8 cellular contexts compared by ENCODE assay signal in the genomic region with DNA sequence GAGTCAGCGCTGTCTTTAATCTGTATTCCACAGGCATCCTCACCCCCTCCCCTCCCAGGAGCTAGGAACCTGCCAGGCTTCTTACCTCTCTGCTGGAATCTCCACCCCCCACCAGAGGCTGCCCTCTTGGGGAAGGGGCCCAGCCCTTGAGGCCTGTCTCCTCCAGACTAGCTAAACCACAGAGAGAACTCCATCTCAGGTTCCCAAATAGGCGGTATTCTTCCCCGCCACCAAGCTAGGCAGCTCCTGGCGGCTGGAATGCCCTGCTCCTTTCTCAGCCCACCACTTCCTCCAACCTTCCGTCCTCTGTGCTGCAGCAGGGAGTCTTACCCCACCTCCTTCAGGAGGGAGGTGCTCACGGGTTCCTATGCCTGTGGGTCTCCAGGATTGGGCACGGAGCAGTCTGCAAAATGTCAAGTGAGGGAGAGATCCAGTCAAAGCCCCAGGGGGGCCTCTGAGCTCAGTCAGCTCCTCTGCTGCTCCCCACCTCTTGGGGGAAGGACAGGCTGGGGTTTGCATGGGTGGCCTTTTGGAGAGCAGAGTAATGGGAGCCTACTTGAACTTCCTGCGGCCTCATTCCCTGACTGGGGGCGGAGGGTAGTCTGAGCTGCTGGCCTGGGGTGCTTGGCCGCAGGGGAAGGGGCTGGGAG. TPM values are rescaled to one million over a fixed set of nuclear protein-coding genes. Genes with fewer than 3 reads are reported as not detected.
DNase-seq lines count a peak whose midpoint lies in the region; ATAC-seq, FAIRE-seq and TF ChIP-seq lines count a peak whose summit lies in the region.

No MANE protein-coding gene starts in this region.

- no peak for DNase-seq in HepG2 (ENCODE audit: low spot score)
- no peak for DNase-seq in right lobe of liver
- DNase-seq in activated T-helper 1 cell treated with anti-CD3 and anti-CD28 coated beads, Interleukin-12 subunit alpha, Interleukin-12 subunit beta, Interleukin-2, Interleukin-4 antibody, amounts not matched to agents 30 ng/mL and 10 ng/mL and 1 ng/mL, durations not matched to agents 14 hours and 24 hours and 36 hours (ENCODE audit: low spot score) = no peak
- peak; percentile 68 for DNase-seq in iPS-NIHi7 (ENCODE audit: extremely low spot score)
- DNase-seq in testis = peak; percentile 34
- DNase-seq in central memory CD4-positive, alpha-beta T cell = no peak
- DNase-seq in NCI-H1092 (lab: John Stamatoyannopoulos, UW) = no peak

- BruUV-seq in HepG2 (replicated peaks; lab: Mats Ljungman, UMichigan) = no TSS peak

- H3K9me3 ChIP-seq in HepG2 (ENCODE audit: low read length) (no peaks in the 10 kb centered on the region), right lobe of liver (no peaks in the 10 kb centered on the region), testis (no peaks in the 10 kb centered on the region)

- TF ChIP-seq CTCF in HepG2 (CRISPR knock-in tag; IDR thresholded peaks at IDR 0.05) (no peak), right lobe of liver (IDR thresholded peaks at IDR 0.05) (no peak), testis (IDR thresholded peaks at IDR 0.05) (no peak)

- H3K27ac Mint-ChIP-seq in activated T-helper 1 cell treated with anti-CD3 and anti-CD28 coated beads, Interleukin-12 subunit alpha, Interleukin-12 subunit beta, Interleukin-2, Interleukin-4 antibody, amounts not matched to agents 30 ng/mL and 10 ng/mL and 1 ng/mL, durations not matched to agents 14 hours and 24 hours and 36 hours = no peak overlapping the region

- H3K4me3 Mint-ChIP-seq in activated T-helper 1 cell treated with anti-CD3 and anti-CD28 coated beads, Interleukin-12 subunit alpha, Interleukin-12 subunit beta, Interleukin-2, Interleukin-4 antibody, amounts not matched to agents 30 ng/mL and 10 ng/mL and 1 ng/mL, durations not matched to agents 14 hours and 24 hours and 36 hours = peak overlapping the region; percentile 48

- ATAC-seq in HepG2 (peak; percentile 1; the same call in 1 of the 3 replicates), right lobe of liver (no peak), GM18520 (IDR thresholded peaks at IDR 0.05; ENCODE audit: unreplicated experiment) (no peak)

- POLR2A ChIA-PET in HepG2 (lab: Yijun Ruan, JAX) = no interaction called here

- no peaks in the 10 kb centered on the region for H3K36me3 Mint-ChIP-seq in activated T-helper 1 cell treated with anti-CD3 and anti-CD28 coated beads, Interleukin-12 subunit alpha, Interleukin-12 subunit beta, Interleukin-2, Interleukin-4 antibody, amounts not matched to agents 30 ng/mL and 10 ng/mL and 1 ng/mL, durations not matched to agents 14 hours and 24 hours and 36 hours (ENCODE audit: low read depth)

- H3K36me3 ChIP-seq in HepG2 (replicated peaks in 1 of 2; ENCODE audit: control insufficient read depth in 1 of 2, insufficient read depth in 2 of 2, low read length in 2 of 2) (no peaks in the 10 kb centered on the region), right lobe of liver (no peaks in the 10 kb centered on the region), testis (ENCODE audit: low read depth, missing control alignments) (no peaks in the 10 kb centered on the region)

- peak overlapping the region; percentile 79 for H3K4me2 ChIP-seq in HepG2 (ENCODE audit: low read depth, low read length)

- H3K9me3 Mint-ChIP-seq in activated T-helper 1 cell treated with anti-CD3 and anti-CD28 coated beads, Interleukin-12 subunit alpha, Interleukin-12 subunit beta, Interleukin-2, Interleukin-4 antibody, amounts not matched to agents 30 ng/mL and 10 ng/mL and 1 ng/mL, durations not matched to agents 14 hours and 24 hours and 36 hours = no peaks in the 10 kb centered on the region

- no peak for TF ChIP-seq RAD21 in HepG2 (CRISPR knock-in tag; IDR thresholded peaks at IDR 0.05)

- intact Hi-C loops in HepG2 (cut with micrococcal nuclease; ENCODE audit: unreplicated experiment) (no loop called here), right lobe of liver (cut with DNase I) (no loop called here), testis (cut with DNase I; ENCODE audit: low total_unique reads) (no loop called here)
- intact Hi-C loops in activated T-helper 1 cell treated with anti-CD3 and anti-CD28 coated beads, Interleukin-12 subunit alpha, Interleukin-12 subunit beta, Interleukin-2, Interleukin-4 antibody, amounts not matched to agents 30 ng/mL and 10 ng/mL and 1 ng/mL, durations not matched to agents 14 hours and 24 hours and 36 hours (cut with micrococcal nuclease) = loop anchor here (5.0 kb wide), 1 partner anchor 41 kb away; no protein-coding TSS in a partner anchor

- H3K27me3 ChIP-seq in HepG2 (ENCODE audit: control insufficient read depth in 1 of 2, insufficient read depth in 2 of 2, low read length in 2 of 2) (no peaks in the 10 kb centered on the region), right lobe of liver (no peaks in the 10 kb centered on the region), testis (no peaks in the 10 kb centered on the region)

- no peak overlapping the region for H3K9ac ChIP-seq in HepG2 (ENCODE audit: insufficient read depth, low read depth, low read length)

- H3K27ac ChIP-seq in HepG2 (ENCODE audit: extremely low read length, insufficient read depth, low read length) (no peak overlapping the region), right lobe of liver (no peak overlapping the region), testis (peak overlapping the region; percentile 78 to 87)

- no peak for TF ChIP-seq POLR2A in HepG2 (IDR thresholded peaks at IDR 0.05; ENCODE audit: insufficient read depth in 1 of 2, low read depth in 2 of 2, low read length in 2 of 2)
- TF ChIP-seq POLR2A in right lobe of liver (IDR thresholded peaks at IDR 0.05) = no peak
- TF ChIP-seq POLR2A in testis (IDR thresholded peaks at IDR 0.05) = no peak

- no peak overlapping the region for H2AFZ ChIP-seq in HepG2 (ENCODE audit: low read length)

- peaks cover 11% of the 10 kb centered on the region for H3K27me3 Mint-ChIP-seq in activated T-helper 1 cell treated with anti-CD3 and anti-CD28 coated beads, Interleukin-12 subunit alpha, Interleukin-12 subunit beta, Interleukin-2, Interleukin-4 antibody, amounts not matched to agents 30 ng/mL and 10 ng/mL and 1 ng/mL, durations not matched to agents 14 hours and 24 hours and 36 hours (ENCODE audit: insufficient read depth)

- H3K4me1 ChIP-seq in HepG2 (ENCODE audit: insufficient read depth, low read length) = peaks cover 70% of the 10 kb centered on the region
- peaks cover 0 to 42% (median 16%) of the 10 kb centered on the region in 4 donors for H3K4me1 ChIP-seq in right lobe of liver
- H3K4me1 ChIP-seq in testis = peaks cover 67% of the 10 kb centered on the region

- CTCF ChIA-PET in HepG2 (lab: Yijun Ruan, JAX; ENCODE audit: low intra/inter-chr PET ratio, low total read pairs) = no interaction called here

- peaks cover 41% of the 10 kb centered on the region for H4K20me1 ChIP-seq in HepG2 (ENCODE audit: insufficient read depth, low read length)

- WGBS in HepG2 (ENCODE audit: low lambda C conversion rate) = 82% methylated on average over 6 of the region's 10 CpGs
- WGBS in right lobe of liver (ENCODE audit: insufficient coverage, low coverage, low lambda C conversion rate, missing lambda C conversion rate) = 43% methylated on average over 4 of the region's 10 CpGs
- WGBS in testis, 2 donors = 12 to 19% methylated on average over 10 of the region's 10 CpGs

- FAIRE-seq in HepG2 (lab: Jason Lieb, UNC) = no peak

- peaks cover 3% of the 10 kb centered on the region for H3K79me2 ChIP-seq in HepG2 (ENCODE audit: insufficient read depth, low read length)

- TF ChIP-seq EP300 in HepG2 (IDR thresholded peaks at IDR 0.05; ENCODE audit: low read depth in 2 of 2, low read length in 2 of 2) (no peak), HepG2 (CRISPR knock-in tag; IDR thresholded peaks at IDR 0.05; ENCODE audit: borderline replicate concordance) (no peak)

- H3K4me1 Mint-ChIP-seq in activated T-helper 1 cell treated with anti-CD3 and anti-CD28 coated beads, Interleukin-12 subunit alpha, Interleukin-12 subunit beta, Interleukin-2, Interleukin-4 antibody, amounts not matched to agents 30 ng/mL and 10 ng/mL and 1 ng/mL, durations not matched to agents 14 hours and 24 hours and 36 hours (ENCODE audit: low read depth) = no peaks in the 10 kb centered on the region

- peak overlapping the region; percentile 60 to 74 (median 64); a peak in 3 of 6 replicates for H3K4me3 ChIP-seq in HepG2 (replicated peaks in 1 of 3; ENCODE audit: insufficient read depth in 1 of 3, low read depth in 2 of 3, low read length in 3 of 3)
- no peak overlapping the region for H3K4me3 ChIP-seq in right lobe of liver
- peak overlapping the region in 1 of 2 donors; percentile 57 for H3K4me3 ChIP-seq in testis

- in situ Hi-C loops in HepG2 (cut with HindIII; ENCODE audit: extremely low pct_ligation_motif_present, low pct_unique_long_range_greater_than_20kb) = no loop called here

RNA-seq across cellular contexts. Expression of a gene that starts 55.7 kb away (rescaled TPM):
- total RNA-seq in HepG2 (2016; rRNA removed; fragmentation: Illumina TruSeq; extraction: Trizol) (12.6 and 34.3 TPM in 2 replicates), right lobe of liver (100 to 1,000 TPM in 4 of 6 experiments, 10 to 100 TPM in 2; 63.8 to 246 (median 173) TPM), testis (100 to 1,000 TPM; 239 to 256 TPM)
- total RNA-seq in HepG2 (2016; cell fraction: cytosol; rRNA removed; fragmentation: Illumina TruSeq; extraction: Trizol; ENCODE audit: low read depth) = 17.8 and 21.9 TPM in 2 replicates
- total RNA-seq in HepG2 (2016; cell fraction: insoluble cytoplasmic fraction; rRNA removed; fragmentation: Illumina TruSeq; extraction: Trizol) = 11.7 and 40.3 TPM in 2 replicates
- total RNA-seq in HepG2 (2016; cell fraction: membrane; rRNA removed; fragmentation: Illumina TruSeq; extraction: Trizol) = 12.6 and 16.8 TPM in 2 replicates
- 53.2 and 57.7 TPM in 2 replicates for total RNA-seq in HepG2 (2016; cell fraction: nucleus; rRNA removed; fragmentation: Illumina TruSeq; extraction: Trizol)
- polyA plus RNA-seq in HepG2 (2011; rRNA removed) (38.0 and 57.5 TPM in 2 replicates), testis (ENCODE audit: insufficient read depth, low read depth, low replicate concordance) (142 TPM)
- polyA plus RNA-seq in HepG2 (2011; cell fraction: cytosol; rRNA removed) = 16.6 and 23.2 TPM in 2 replicates
- 385 and 409 TPM in 2 replicates for polyA plus RNA-seq in HepG2 (2011; cell fraction: nucleus; rRNA removed)
- 60.2 and 60.8 TPM in 2 replicates for polyA plus RNA-seq in HepG2 (2012)
- 3.6 and 4.8 TPM in 2 replicates for polyA plus RNA-seq in HepG2 (2016; cell fraction: cytosol; fragmentation: Illumina TruSeq; extraction: Trizol; ENCODE audit: low read depth)
- polyA plus RNA-seq in HepG2 (2016; cell fraction: insoluble cytoplasmic fraction; fragmentation: Illumina TruSeq; extraction: Trizol; ENCODE audit: low read depth) = 11.3 and 14.1 TPM in 2 replicates
- polyA plus RNA-seq in HepG2 (2016; cell fraction: membrane; fragmentation: Illumina TruSeq; extraction: Trizol; ENCODE audit: low read depth) = 7.4 and 8.0 TPM in 2 replicates
- 156 and 162 TPM in 2 replicates for polyA plus RNA-seq in HepG2 (2016; cell fraction: nucleus; fragmentation: Illumina TruSeq; extraction: Trizol; ENCODE audit: insufficient read depth, low read depth)
- 70.2 and 130 TPM in 2 replicates for polyA minus RNA-seq in HepG2 (2011; rRNA and poly(A)+ RNA removed; ENCODE audit: low replicate concordance)
- polyA minus RNA-seq in HepG2 (2011; cell fraction: cytosol; rRNA and poly(A)+ RNA removed) = 35.3 and 56.1 TPM in 2 replicates
- 93.2 and 119 TPM in 2 replicates for polyA minus RNA-seq in HepG2 (2011; cell fraction: nucleus; rRNA and poly(A)+ RNA removed)
- total RNA-seq in activated T-helper 1 cell treated with anti-CD3 and anti-CD28 coated beads, Interleukin-12 subunit alpha, Interleukin-12 subunit beta, Interleukin-2, Interleukin-4 antibody, amounts not matched to agents 30 ng/mL and 10 ng/mL and 1 ng/mL, durations not matched to agents 14 hours and 24 hours and 36 hours = 167 and 172 TPM in 2 replicates

Comparison
In these comparisons a context has a peak if more than half of its experiments do, and no peak if none do; other contexts are left out.
1. H3K4me3 ChIP-seq: peak in HepG2 (3 of 3); none in right lobe of liver (0 of 3).
2. DNase-seq: peak in iPS-NIHi7 (single experiment) and testis (single experiment); none in HepG2 (single experiment), right lobe of liver (0 of 3), activated T-helper 1 cell treated with anti-CD3 and anti-CD28 coated beads, Interleukin-12 subunit alpha, Interleukin-12 subunit beta, Interleukin-2, Interleukin-4 antibody, amounts not matched to agents 30 ng/mL and 10 ng/mL and 1 ng/mL, durations not matched to agents 14 hours and 24 hours and 36 hours (single experiment), central memory CD4-positive, alpha-beta T cell (single experiment) and NCI-H1092 (single experiment).
3. H3K27ac ChIP-seq: peak in testis (2 of 2); none in HepG2 (single experiment) and right lobe of liver (0 of 3).